ENCODE assay signal across 12 cellular contexts in genomic region chr20:25532015-25532751, GRCh38. TPM values are rescaled to one million over a fixed set of nuclear protein-coding genes. Genes with fewer than 3 reads are reported as not detected.
DNase-seq lines count a peak whose midpoint lies in the region; TF ChIP-seq lines count a peak whose summit lies in the region.
"Had no signal": no experiment of that assay in that cellular context is flagged by ENCODE, and none has a peak within 500 bp of the region (broad histone marks: within the 10 kb centered on the region; RNA-seq: fewer than 3 reads in every experiment).

No MANE protein-coding gene starts in this region.

- H3K27me3 ChIP-seq in BE2C (no peaks in the 10 kb centered on the region), WERI-Rb-1 (ENCODE audit: insufficient read depth, low read depth, severe bottlenecking) (no peaks in the 10 kb centered on the region), MM.1S (replicated peaks; ENCODE audit: insufficient read depth, low read length) (no peaks in the 10 kb centered on the region)
- H3K27me3 ChIP-seq: vagina had no signal

- H3K4me1 ChIP-seq in BE2C (0 out of 2 replicates have a peak, but pooled peaks cover 3% of the 10 kb centered on the region), MM.1S (ENCODE audit: low read length) (no peaks in the 10 kb centered on the region)
- H3K4me1 ChIP-seq: parathyroid adenoma, vagina had no signal

- H4K20me1 ChIP-seq in MM.1S (ENCODE audit: insufficient read depth, low read length): no peaks in the 10 kb centered on the region

- H3K9me3 Mint-ChIP-seq in activated naive CD4-positive, alpha-beta T cell treated with anti-CD3 and anti-CD28 coated beads, Interleukin-2, amount 10 ng/mL, durations not matched to agents 7 days and 5 days: peaks cover 8% of the 10 kb centered on the region

- H3K36me3 Mint-ChIP-seq in activated naive CD4-positive, alpha-beta T cell treated with anti-CD3 and anti-CD28 coated beads, Interleukin-2, amount 10 ng/mL, durations not matched to agents 7 days and 5 days: no peaks in the 10 kb centered on the region

- no peaks in the 10 kb centered on the region for H3K27me3 Mint-ChIP-seq in activated naive CD4-positive, alpha-beta T cell treated with anti-CD3 and anti-CD28 coated beads, Interleukin-2, amount 10 ng/mL, durations not matched to agents 7 days and 5 days

- H2AFZ ChIP-seq in MM.1S (ENCODE audit: low read length): no peak overlapping the region
- H2AFZ ChIP-seq: parathyroid adenoma had no signal

- H3F3A ChIP-seq in MM.1S (ENCODE audit: insufficient read depth, low read length): no peaks in the 10 kb centered on the region

- no peaks in the 10 kb centered on the region for H3K4me1 Mint-ChIP-seq in activated naive CD4-positive, alpha-beta T cell treated with anti-CD3 and anti-CD28 coated beads, Interleukin-2, amount 10 ng/mL, durations not matched to agents 7 days and 5 days

- H3K9me3 ChIP-seq in BE2C (no peaks in the 10 kb centered on the region), WERI-Rb-1 (ENCODE audit: severe bottlenecking) (no peaks in the 10 kb centered on the region), MM.1S (replicated peaks; ENCODE audit: insufficient read depth, low read length) (no peaks in the 10 kb centered on the region)
- H3K9me3 ChIP-seq: vagina had no signal

- no peak overlapping the region for H3K4me3 Mint-ChIP-seq in activated naive CD4-positive, alpha-beta T cell treated with anti-CD3 and anti-CD28 coated beads, Interleukin-2, amount 10 ng/mL, durations not matched to agents 7 days and 5 days

- no peak overlapping the region for H3K4me2 ChIP-seq in MM.1S (ENCODE audit: low read depth, low read length)

- CTCF ChIA-PET in activated naive CD4-positive, alpha-beta T cell treated with anti-CD3 and anti-CD28 coated beads, Interleukin-2, amount 10 ng/mL, durations not matched to agents 7 days and 5 days (lab: Charles Lee): no interaction called here

- no peak overlapping the region for H3K9ac ChIP-seq in MM.1S (ENCODE audit: low read length)
- H3K9ac ChIP-seq: parathyroid adenoma had no signal

- no peaks in the 10 kb centered on the region for H3K36me3 ChIP-seq in BE2C
- no peaks in the 10 kb centered on the region for H3K36me3 ChIP-seq in WERI-Rb-1
- H3K36me3 ChIP-seq in MM.1S (replicated peaks; ENCODE audit: insufficient read depth, low read length): no peaks in the 10 kb centered on the region
- H3K36me3 ChIP-seq: vagina had no signal

- H3K79me2 ChIP-seq in MM.1S (ENCODE audit: low read length): no peaks in the 10 kb centered on the region

- no peak overlapping the region for H3K27ac Mint-ChIP-seq in activated naive CD4-positive, alpha-beta T cell treated with anti-CD3 and anti-CD28 coated beads, Interleukin-2, amount 10 ng/mL, durations not matched to agents 7 days and 5 days

- DNase-seq in BE2C: peak; percentile 63
- peak; percentile 74 for DNase-seq in WERI-Rb-1
- DNase-seq in globus pallidus (ENCODE audit: low spot score): peak; percentile 73
- DNase-seq in nucleus accumbens (lab: John Stamatoyannopoulos, UW): peak in 41 of 56 donors; percentile 17 to 74 (median 44)
- no peak for DNase-seq in activated naive CD4-positive, alpha-beta T cell treated with anti-CD3 and anti-CD28 coated beads, Interleukin-2, amount 10 ng/mL, durations not matched to agents 7 days and 5 days
- no peak for DNase-seq in stimulated activated naive CD4-positive, alpha-beta T cell treated with Interleukin-2 at 50 U/mL for 16 hours (lab: John Stamatoyannopoulos, UW)
- DNase-seq in MM.1S: no peak
- no peak for DNase-seq in activated gamma-delta T cell (lab: John Stamatoyannopoulos, UW)
- DNase-seq: activated CD4-positive, alpha-beta T cell treated with anti-CD3 and anti-CD28 coated beads, Interleukin-2, amount 50 U/mL, for 4 hours; Kasumi-1 had no signal

- H3K4me3 ChIP-seq in BE2C (ENCODE audit: low read depth, low read length) (no peak overlapping the region), WERI-Rb-1 (ENCODE audit: low read depth, low read length) (no peak overlapping the region), MM.1S (ENCODE audit: low read length) (no peak overlapping the region)
- H3K4me3 ChIP-seq: vagina had no signal

- H3K9me2 ChIP-seq in MM.1S (replicated peaks; ENCODE audit: insufficient read depth, low read length): no peaks in the 10 kb centered on the region

- TF ChIP-seq CTCF in BE2C (IDR thresholded peaks at IDR 0.05; ENCODE audit: low read depth, low read length) (peak; percentile 58), WERI-Rb-1 (IDR thresholded peaks at IDR 0.05; ENCODE audit: low read depth, low read length) (peak; percentile 71), MM.1S (IDR thresholded peaks at IDR 0.05; ENCODE audit: low read length) (no peak)

- H3K27ac ChIP-seq in WERI-Rb-1 (peak overlapping the region; percentile 56), MM.1S (ENCODE audit: low read length) (no peak overlapping the region)
- H3K27ac ChIP-seq: parathyroid adenoma, vagina had no signal

RNA-seq across cellular contexts. Expression of gene NINL, which starts 53.1 kb away (rescaled TPM):
- 2.4 TPM for polyA plus RNA-seq in BE2C (2012; ENCODE audit: insufficient read depth, insufficient read length, low read depth)

Comparison
In these comparisons a context has a peak if more than half of its experiments do, and no peak if none do; other contexts are left out.
1. DNase-seq: peak in BE2C (single experiment), WERI-Rb-1 (single experiment), globus pallidus (single experiment) and nucleus accumbens (41 of 56); none in activated naive CD4-positive, alpha-beta T cell treated with anti-CD3 and anti-CD28 coated beads, Interleukin-2, amount 10 ng/mL, durations not matched to agents 7 days and 5 days (single experiment), stimulated activated naive CD4-positive, alpha-beta T cell treated with Interleukin-2 at 50 U/mL for 16 hours (single experiment), MM.1S (single experiment) and activated gamma-delta T cell (single experiment).